1 cellular context compared by ENCODE assay signal in genomic region chr7:84985073-84985784, GRCh38.
TF ChIP-seq lines count a peak whose summit lies in the region.

No MANE protein-coding gene starts in this region.

TF ChIP-seq in endothelial cell of umbilical vein, 7 proteins besides CTCF, POLR2A, EP300 and RAD21:
- TF ChIP-seq POLR2AphosphoS5 (IDR thresholded peaks at IDR 0.05; ENCODE audit: insufficient read depth, low read depth, low read length) = no peak
- TF ChIP-seq MYC (IDR thresholded peaks at IDR 0.05; ENCODE audit: low read depth, low read length) = no peak
- TF ChIP-seq MAX (IDR thresholded peaks at IDR 0.05; ENCODE audit: insufficient read depth, insufficient read length) = no peak
- TF ChIP-seq FOS (IDR thresholded peaks at IDR 0.05; ENCODE audit: borderline replicate concordance, insufficient read depth, low read length) = no peak
- no peak for TF ChIP-seq JUN (IDR thresholded peaks at IDR 0.05; ENCODE audit: borderline replicate concordance, insufficient read depth, insufficient read length, low read depth)
- TF ChIP-seq EZH2 (IDR thresholded peaks at IDR 0.05; ENCODE audit: borderline replicate concordance, low read depth, low read length, severe bottlenecking) = no peak
- TF ChIP-seq GATA2 (IDR thresholded peaks at IDR 0.05; ENCODE audit: insufficient read depth, insufficient read length, low read depth, low read length) = no peak
